ENCODE assay signal across 9 cellular contexts in genomic region chr12:98352218-98352811, GRCh38.
DNase-seq lines count a peak whose midpoint lies in the region; ATAC-seq and TF ChIP-seq lines count a peak whose summit lies in the region.
"Had no signal": no experiment of that assay in that cellular context is flagged by ENCODE, and none has a peak within 500 bp of the region (broad histone marks: within the 10 kb centered on the region; RNA-seq: fewer than 3 reads in every experiment).

No MANE protein-coding gene starts in this region.

- no peak overlapping the region for H3K4me3 ChIP-seq in HUES6 (ENCODE audit: low read depth, low read length)
- no peak overlapping the region for H3K4me3 ChIP-seq in epithelial cell of proximal tubule (ENCODE audit: low read depth, low read length)
- H3K4me3 ChIP-seq in ascending aorta, result no peak overlapping the region
- no peak overlapping the region for H3K4me3 ChIP-seq in dorsolateral prefrontal cortex

- no peaks in the 10 kb centered on the region for H3K36me3 ChIP-seq in HUES6 (ENCODE audit: control insufficient read depth, insufficient read depth, low read length)
- no peaks in the 10 kb centered on the region for H3K36me3 ChIP-seq in ascending aorta

- DNase-seq in AG08395 (ENCODE audit: low spot score) (peak; percentile 57), epithelial cell of proximal tubule (ENCODE audit: low read depth) (peak; percentile 64), ascending aorta (ENCODE audit: low spot score in 2 of 2) (no peak), NCI-H2196 treated with DMSO at 0.1 percent for 48 hours (lab: John Stamatoyannopoulos, UW; ENCODE audit: unreplicated experiment) (no peak), dorsolateral prefrontal cortex (no peak)
- DNase-seq: NCI-H1436 had no signal

- peaks cover 16% of the 10 kb centered on the region; the same call in 1 of the 2 replicates for H3K4me1 ChIP-seq in HUES6 (ENCODE audit: control insufficient read depth, insufficient read depth, low read length)
- H3K4me1 ChIP-seq in ascending aorta, result no peaks in the 10 kb centered on the region

- ATAC-seq in GM19351 (IDR thresholded peaks at IDR 0.05; ENCODE audit: unreplicated experiment) (peak; percentile 57), GM19328 (IDR thresholded peaks at IDR 0.05; ENCODE audit: unreplicated experiment) (no peak)

- H3K9ac ChIP-seq in HUES6 (ENCODE audit: low read length), result no peak overlapping the region

- H3K27ac ChIP-seq in HUES6 (ENCODE audit: low read depth, low read length) (peak overlapping the region; percentile 60; the same call in 1 of the 2 replicates), ascending aorta (no peak overlapping the region), dorsolateral prefrontal cortex (no peak overlapping the region)

- no peaks in the 10 kb centered on the region for H3K9me3 ChIP-seq in HUES6 (ENCODE audit: control insufficient read depth, insufficient read depth, low read depth, low read length)
- no peaks in the 10 kb centered on the region for H3K9me3 ChIP-seq in ascending aorta

- TF ChIP-seq CTCF in epithelial cell of proximal tubule (conservative IDR thresholded peaks at IDR 0.05; ENCODE audit: low read depth, low read length) (no peak), ascending aorta (IDR thresholded peaks at IDR 0.05) (no peak), dorsolateral prefrontal cortex (IDR thresholded peaks at IDR 0.05 in 54 of 56, conservative IDR thresholded peaks at IDR 0.05 in 2 of 56; ENCODE audit: low read depth in 1 of 56, partially characterized antibody in 56 of 56) (no peak)

- intact Hi-C loops in ascending aorta (cut with DNase I), result no loop called here
- intact Hi-C loops in dorsolateral prefrontal cortex (cut with DNase I), result no loop called here

- H3K27me3 ChIP-seq in HUES6 (ENCODE audit: control insufficient read depth, insufficient read depth, low read length), result no peaks in the 10 kb centered on the region
- H3K27me3 ChIP-seq in ascending aorta, result no peaks in the 10 kb centered on the region
- peaks cover 0 to 7% (median 0%) of the 10 kb centered on the region in 45 donors for H3K27me3 ChIP-seq in dorsolateral prefrontal cortex

Comparison
In these comparisons a context has a peak if more than half of its experiments do, and no peak if none do; other contexts are left out.
1. DNase-seq: peak in AG08395 (single experiment) and epithelial cell of proximal tubule (single experiment); none in ascending aorta (0 of 2), NCI-H2196 treated with DMSO at 0.1 percent for 48 hours (single experiment) and dorsolateral prefrontal cortex (0 of 10).